ENCODE assay signal across 13 cellular contexts in the genomic region with DNA sequence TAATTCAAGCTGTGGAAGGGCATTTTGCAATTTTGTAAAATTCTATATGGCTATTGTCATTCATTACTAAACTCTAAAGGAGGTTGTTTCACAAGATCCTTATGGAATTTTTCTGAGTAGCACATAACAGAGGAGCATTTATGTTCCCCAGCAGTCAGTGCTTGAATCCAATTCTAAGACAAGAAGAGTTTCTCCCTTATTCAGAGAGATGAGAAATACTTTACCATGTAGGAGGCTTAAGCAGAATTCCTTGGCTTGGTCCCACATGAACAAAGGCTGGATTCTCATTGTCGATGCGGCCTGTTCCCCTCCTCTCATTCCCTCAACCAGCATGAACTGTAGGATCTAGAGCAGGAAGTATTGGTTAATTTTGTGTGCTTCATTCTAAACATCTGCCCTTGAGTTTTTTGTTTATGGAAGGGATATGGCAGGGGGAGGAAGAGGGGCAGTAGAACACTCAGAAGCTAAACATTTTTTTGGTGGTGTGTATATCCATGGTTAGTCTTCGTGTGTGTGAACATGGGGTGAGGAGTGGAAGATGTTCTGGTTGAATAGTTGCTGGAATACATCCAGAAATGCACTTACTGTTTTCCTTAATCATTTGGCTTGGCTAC.
DNase-seq lines count a peak whose midpoint lies in the region; ATAC-seq and TF ChIP-seq lines count a peak whose summit lies in the region.
"Had no signal": no experiment of that assay in that cellular context is flagged by ENCODE, and none has a peak within 500 bp of the region (broad histone marks: within the 10 kb centered on the region; RNA-seq: fewer than 3 reads in every experiment).

No MANE protein-coding gene starts in this region.

- TF ChIP-seq EP300 in suprapubic skin (IDR thresholded peaks at IDR 0.05), result no peak

- no peaks in the 10 kb centered on the region for H3K9me3 Mint-ChIP-seq in CD4-positive, alpha-beta memory T cell
- H3K9me3 Mint-ChIP-seq: activated naive CD4-positive, alpha-beta T cell treated with anti-CD3 and anti-CD28 coated beads, Interleukin-2, amount 10 ng/mL, durations not matched to agents 7 days and 5 days; WTC11 had no signal

- TF ChIP-seq CTCF in right atrium auricular region (IDR thresholded peaks at IDR 0.05), result no peak
- TF ChIP-seq CTCF in suprapubic skin (IDR thresholded peaks at IDR 0.05), result no peak

- 40% methylated on average over 3 of the region's 3 CpGs for WGBS in suprapubic skin

- TF ChIP-seq POLR2A in suprapubic skin (IDR thresholded peaks at IDR 0.05), result no peak

- H3K4me3 ChIP-seq in adipocyte (ENCODE audit: low read length), result peak overlapping the region; percentile 37
- H3K4me3 ChIP-seq in right atrium auricular region, result no peak overlapping the region
- H3K4me3 ChIP-seq in suprapubic skin, result no peak overlapping the region
- H3K4me3 ChIP-seq in CD4-positive, alpha-beta memory T cell (ENCODE audit: low read length in 2 of 2), result no peak overlapping the region
- H3K4me3 ChIP-seq: PC-9 had no signal

- intact Hi-C loops in CD4-positive, alpha-beta memory T cell (cut with micrococcal nuclease), result no loop called here

- H3K27ac ChIP-seq in right atrium auricular region (peak overlapping the region; percentile 13 to 30), suprapubic skin (peak overlapping the region; percentile 7)
- no peak overlapping the region for H3K27ac ChIP-seq in CD4-positive, alpha-beta memory T cell (ENCODE audit: low read depth, low read length)
- H3K27ac ChIP-seq: 22Rv1, epithelial cell of prostate, PC-9 had no signal

- H3K36me3 Mint-ChIP-seq in CD4-positive, alpha-beta memory T cell, result no peaks in the 10 kb centered on the region
- H3K36me3 Mint-ChIP-seq: activated naive CD4-positive, alpha-beta T cell treated with anti-CD3 and anti-CD28 coated beads, Interleukin-2, amount 10 ng/mL, durations not matched to agents 7 days and 5 days; WTC11 had no signal

- no peak for ATAC-seq in esophagus mucosa
- no peak for ATAC-seq in GM18519 (IDR thresholded peaks at IDR 0.05; ENCODE audit: low FRiP score, unreplicated experiment)
- ATAC-seq: WTC11 had no signal

- POLR2A ChIA-PET in CD4-positive, alpha-beta memory T cell (lab: Charles Lee; ENCODE audit: partially characterized antibody), result no interaction called here

- H3K27me3 ChIP-seq in adipocyte (replicated peaks; ENCODE audit: control insufficient read depth, insufficient read depth, low read length) (no peaks in the 10 kb centered on the region), right atrium auricular region (no peaks in the 10 kb centered on the region), suprapubic skin (no peaks in the 10 kb centered on the region)
- H3K27me3 ChIP-seq in CD4-positive, alpha-beta memory T cell (ENCODE audit: insufficient read depth, low read length), result no peaks in the 10 kb centered on the region

- H3K4me3 Mint-ChIP-seq in CD4-positive, alpha-beta memory T cell, result no peak overlapping the region
- H3K4me3 Mint-ChIP-seq: activated naive CD4-positive, alpha-beta T cell treated with anti-CD3 and anti-CD28 coated beads, Interleukin-2, amount 10 ng/mL, durations not matched to agents 7 days and 5 days; WTC11 had no signal

- H3K9me3 ChIP-seq in adipocyte (ENCODE audit: control insufficient read depth, low read length) (no peaks in the 10 kb centered on the region), right atrium auricular region (no peaks in the 10 kb centered on the region), suprapubic skin (no peaks in the 10 kb centered on the region)
- H3K9me3 ChIP-seq in CD4-positive, alpha-beta memory T cell (ENCODE audit: control insufficient read depth in 1 of 2, low read length in 2 of 2), result no peaks in the 10 kb centered on the region

- H3K27me3 Mint-ChIP-seq in CD4-positive, alpha-beta memory T cell, result peaks cover 13 to 15% of the 10 kb centered on the region in 2 donors

- H3K4me1 ChIP-seq in adipocyte (ENCODE audit: control insufficient read depth, insufficient read depth, low read length) (peaks cover 97% of the 10 kb centered on the region), right atrium auricular region (peaks cover 0 to 56% of the 10 kb centered on the region in 2 donors), suprapubic skin (peaks cover 20% of the 10 kb centered on the region)
- no peaks in the 10 kb centered on the region for H3K4me1 ChIP-seq in CD4-positive, alpha-beta memory T cell (ENCODE audit: insufficient read depth, low read length)

- H3K4me1 Mint-ChIP-seq in CD4-positive, alpha-beta memory T cell, result no peaks in the 10 kb centered on the region
- H3K4me1 Mint-ChIP-seq: activated naive CD4-positive, alpha-beta T cell treated with anti-CD3 and anti-CD28 coated beads, Interleukin-2, amount 10 ng/mL, durations not matched to agents 7 days and 5 days had no signal

- DNase-seq in DMS 273 (lab: John Stamatoyannopoulos, UW; ENCODE audit: unreplicated experiment), result peak; percentile 16
- DNase-seq in DMS 273 treated with DMSO at 0.1 percent for 48 hours (lab: John Stamatoyannopoulos, UW), result no peak
- DNase-seq in adipocyte (ENCODE audit: low read depth), result peak; percentile 87
- DNase-seq in right atrium auricular region (ENCODE audit: low spot score), result no peak
- no peak for DNase-seq in suprapubic skin (ENCODE audit: low spot score in 2 of 2)
- no peak for DNase-seq in CD4-positive, alpha-beta memory T cell
- DNase-seq: activated naive CD4-positive, alpha-beta T cell treated with anti-CD3 and anti-CD28 coated beads, Interleukin-2, amount 10 ng/mL, durations not matched to agents 7 days and 5 days; PC-9 had no signal

- CTCF ChIA-PET in CD4-positive, alpha-beta memory T cell (lab: Charles Lee; ENCODE audit: partially characterized antibody), result interaction anchor here (1.5 kb wide), 1 partner anchor 9 kb away, joined by 3 read pairs; no protein-coding TSS in a partner anchor

- no peak overlapping the region for H3K27ac Mint-ChIP-seq in CD4-positive, alpha-beta memory T cell
- H3K27ac Mint-ChIP-seq: activated naive CD4-positive, alpha-beta T cell treated with anti-CD3 and anti-CD28 coated beads, Interleukin-2, amount 10 ng/mL, durations not matched to agents 7 days and 5 days; WTC11 had no signal

- peak overlapping the region; percentile 12 for H3K9ac ChIP-seq in adipocyte (ENCODE audit: low read length)

- H3K36me3 ChIP-seq in adipocyte (ENCODE audit: control insufficient read depth, insufficient read depth, low read length, severe bottlenecking) (peaks cover 39% of the 10 kb centered on the region), right atrium auricular region (no peaks in the 10 kb centered on the region), suprapubic skin (no peaks in the 10 kb centered on the region)
- no peaks in the 10 kb centered on the region for H3K36me3 ChIP-seq in CD4-positive, alpha-beta memory T cell (ENCODE audit: insufficient read depth, low read length)

Comparison
In these comparisons a context has a peak if more than half of its experiments do, and no peak if none do; other contexts are left out.
1. DNase-seq: peak in DMS 273 (single experiment) and adipocyte (single experiment); none in DMS 273 treated with DMSO at 0.1 percent for 48 hours (single experiment), right atrium auricular region (single experiment), suprapubic skin (0 of 2) and CD4-positive, alpha-beta memory T cell (0 of 5).